8 cellular contexts compared by ENCODE assay signal in the genomic region with DNA sequence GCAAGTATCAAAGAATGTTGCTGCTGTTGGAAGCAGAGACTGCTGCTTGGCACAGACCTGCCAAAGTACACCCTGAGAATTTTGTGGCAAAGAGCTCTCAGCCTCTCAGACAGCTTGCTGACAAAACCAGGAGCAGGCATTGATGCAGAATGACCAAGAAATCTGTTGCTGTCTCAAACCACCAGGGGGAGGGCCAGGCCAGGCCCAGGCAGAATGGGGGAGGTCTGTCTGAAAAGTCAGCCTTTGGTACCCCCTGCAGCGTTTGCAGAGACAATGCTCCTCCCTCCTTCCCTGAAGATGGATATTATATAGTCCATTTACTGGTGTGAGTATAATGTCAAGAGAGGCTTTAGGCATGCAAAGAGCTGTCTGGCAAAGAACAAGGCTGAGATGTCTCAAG. TPM values are rescaled to one million over a fixed set of nuclear protein-coding genes. Genes with fewer than 3 reads are reported as not detected.
DNase-seq lines count a peak whose midpoint lies in the region; ATAC-seq and TF ChIP-seq lines count a peak whose summit lies in the region.

No MANE protein-coding gene starts in this region.

- H3K9me3 ChIP-seq in OCI-LY7 (ENCODE audit: low read length): no peaks in the 10 kb centered on the region

- intact Hi-C loops in OCI-LY7 (cut with micrococcal nuclease; ENCODE audit: unreplicated experiment): no loop called here

- no peaks in the 10 kb centered on the region for H3K9me3 Mint-ChIP-seq in activated CD8-positive, alpha-beta T cell treated with anti-CD3 and anti-CD28 coated beads, Interleukin-2, amount 10 ng/mL, durations not matched to agents 7 days and 5 days (ENCODE audit: insufficient read depth)

- CTCF ChIA-PET in OCI-LY7 (lab: Charles Lee; ENCODE audit: unreplicated experiment): no interaction called here
- CTCF ChIA-PET in activated CD8-positive, alpha-beta T cell treated with anti-CD3 and anti-CD28 coated beads, Interleukin-2, amount 10 ng/mL, durations not matched to agents 7 days and 5 days (lab: Charles Lee): no interaction called here

- no peak overlapping the region for H3K4me2 ChIP-seq in OCI-LY7 (ENCODE audit: low read length)

- no peaks in the 10 kb centered on the region for H3K4me1 ChIP-seq in OCI-LY7 (ENCODE audit: insufficient read depth, low read length, poor library complexity, severe bottlenecking)

- no peak overlapping the region for H2AFZ ChIP-seq in OCI-LY7 (ENCODE audit: low read length)

- no peaks in the 10 kb centered on the region for H3K36me3 Mint-ChIP-seq in activated CD8-positive, alpha-beta T cell treated with anti-CD3 and anti-CD28 coated beads, Interleukin-2, amount 10 ng/mL, durations not matched to agents 7 days and 5 days (ENCODE audit: low read depth)

- no peak overlapping the region for H3K4me3 Mint-ChIP-seq in activated CD8-positive, alpha-beta T cell treated with anti-CD3 and anti-CD28 coated beads, Interleukin-2, amount 10 ng/mL, durations not matched to agents 7 days and 5 days

- H3K27ac ChIP-seq in OCI-LY7 (ENCODE audit: low read depth, low read length, poor library complexity, severe bottlenecking): no peak overlapping the region

- no peaks in the 10 kb centered on the region for H3K9me2 ChIP-seq in OCI-LY7 (ENCODE audit: insufficient read depth, low read length)

- peak; percentile 60 for TF ChIP-seq CTCF in OCI-LY7 (conservative IDR thresholded peaks at IDR 0.05; ENCODE audit: low read length)

- POLR2A ChIA-PET in OCI-LY7 (lab: Charles Lee): no interaction called here
- POLR2A ChIA-PET in activated CD8-positive, alpha-beta T cell treated with anti-CD3 and anti-CD28 coated beads, Interleukin-2, amount 10 ng/mL, durations not matched to agents 7 days and 5 days (lab: Charles Lee): no interaction called here

- no TSS peak for BruUV-seq in OCI-LY7 (replicated peaks; lab: Mats Ljungman, UMichigan)

- DNase-seq in CD1c-positive myeloid dendritic cell (ENCODE audit: extremely low spot score) (peak; percentile 1), OCI-LY7 (ENCODE audit: low spot score) (no peak), iPS DF 19.7 (ENCODE audit: low read depth, low spot score) (peak; percentile 9), SIG-M5 treated with dmso at 0.1 percent for 504 hours (lab: John Stamatoyannopoulos, UW; ENCODE audit: unreplicated experiment) (no peak)
- no peak for DNase-seq in activated CD8-positive, alpha-beta T cell treated with anti-CD3 and anti-CD28 coated beads, Interleukin-2, amount 10 ng/mL, durations not matched to agents 7 days and 5 days
- DNase-seq in activated naive CD4-positive, alpha-beta T cell (lab: John Stamatoyannopoulos, UW): no peak

- no peaks in the 10 kb centered on the region for H3K27me3 Mint-ChIP-seq in activated CD8-positive, alpha-beta T cell treated with anti-CD3 and anti-CD28 coated beads, Interleukin-2, amount 10 ng/mL, durations not matched to agents 7 days and 5 days (ENCODE audit: low read depth)

- H3K4me3 ChIP-seq in OCI-LY7 (ENCODE audit: low read depth, low read length, poor library complexity, severe bottlenecking): no peak overlapping the region

- H3K4me1 Mint-ChIP-seq in activated CD8-positive, alpha-beta T cell treated with anti-CD3 and anti-CD28 coated beads, Interleukin-2, amount 10 ng/mL, durations not matched to agents 7 days and 5 days (ENCODE audit: low read depth): no peaks in the 10 kb centered on the region

- ATAC-seq in GM19351 (IDR thresholded peaks at IDR 0.05; ENCODE audit: unreplicated experiment) (peak; percentile 57), HG03457 (IDR thresholded peaks at IDR 0.05; ENCODE audit: unreplicated experiment) (no peak)
- no peak for ATAC-seq in activated CD8-positive, alpha-beta T cell treated with anti-CD3 and anti-CD28 coated beads, Interleukin-2, amount 10 ng/mL, durations not matched to agents 7 days and 5 days

- H3K79me2 ChIP-seq in OCI-LY7 (ENCODE audit: insufficient read depth, low read depth, low read length): no peaks in the 10 kb centered on the region

- H3K36me3 ChIP-seq in OCI-LY7 (ENCODE audit: insufficient read depth, low read length): no peaks in the 10 kb centered on the region

- no peaks in the 10 kb centered on the region for H4K20me1 ChIP-seq in OCI-LY7 (ENCODE audit: insufficient read depth, low read length)

- no peak overlapping the region for H3K27ac Mint-ChIP-seq in activated CD8-positive, alpha-beta T cell treated with anti-CD3 and anti-CD28 coated beads, Interleukin-2, amount 10 ng/mL, durations not matched to agents 7 days and 5 days

RNA-seq across cellular contexts. Expression of a gene that starts 52.9 kb away (rescaled TPM):
- not detected in 2 replicates for total RNA-seq in OCI-LY7 (2014; rRNA removed; shearing (Covaris generic))
- not detected in 2 replicates for total RNA-seq in OCI-LY7 (2022)
- not detected for total RNA-seq in activated CD8-positive, alpha-beta T cell treated with anti-CD3 and anti-CD28 coated beads, Interleukin-2, amount 10 ng/mL, durations not matched to agents 7 days and 5 days

Comparison
In these comparisons a context has a peak if more than half of its experiments do, and no peak if none do; other contexts are left out.
1. DNase-seq: peak in CD1c-positive myeloid dendritic cell (single experiment) and iPS DF 19.7 (single experiment); none in OCI-LY7 (single experiment), activated CD8-positive, alpha-beta T cell treated with anti-CD3 and anti-CD28 coated beads, Interleukin-2, amount 10 ng/mL, durations not matched to agents 7 days and 5 days (single experiment), SIG-M5 treated with dmso at 0.1 percent for 504 hours (single experiment) and activated naive CD4-positive, alpha-beta T cell (0 of 4).